8 cellular contexts compared by ENCODE assay signal in genomic region chr16:30335028-30335597, GRCh38. TPM values are rescaled to one million over a fixed set of nuclear protein-coding genes. Genes with fewer than 3 reads are reported as not detected.
DNase-seq lines count a peak whose midpoint lies in the region; ATAC-seq and TF ChIP-seq lines count a peak whose summit lies in the region.
"Not testable (repeated sequence)": the region's sequence is repeated elsewhere in the genome, so short reads cannot be mapped to it uniquely, and the experiment has no call there.

No MANE protein-coding gene starts in this region.

- peak overlapping the region; percentile 78 for H3K4me3 ChIP-seq in choroid plexus epithelial cell (ENCODE audit: low read depth, low read length)

- peak overlapping the region; percentile 86 for H3K4me3 Mint-ChIP-seq in activated CD4-positive, alpha-beta T cell treated with anti-CD3 and anti-CD28 coated beads, Interleukin-2, amount 10 ng/mL, durations not matched to agents 24 days and 14 days

- peak; percentile 85 for ATAC-seq in GM19324 (IDR thresholded peaks at IDR 0.05; ENCODE audit: low FRiP score, unreplicated experiment)
- peak; percentile 71 for ATAC-seq in HG03439 (IDR thresholded peaks at IDR 0.05; ENCODE audit: unreplicated experiment)

- peak overlapping the region; percentile 66 for H3K27ac ChIP-seq in layer of hippocampus (ENCODE audit: low read depth, low read length)

- H3K27ac Mint-ChIP-seq in activated CD4-positive, alpha-beta T cell treated with anti-CD3 and anti-CD28 coated beads, Interleukin-2, amount 10 ng/mL, durations not matched to agents 24 days and 14 days = peak overlapping the region; percentile 88

- not testable (repeated sequence) for TF ChIP-seq CTCF in choroid plexus epithelial cell (conservative IDR thresholded peaks at IDR 0.05; ENCODE audit: low read depth, low read length)

- not testable (repeated sequence) for H3K9me3 Mint-ChIP-seq in activated CD4-positive, alpha-beta T cell treated with anti-CD3 and anti-CD28 coated beads, Interleukin-2, amount 10 ng/mL, durations not matched to agents 24 days and 14 days

- H3K4me1 Mint-ChIP-seq in activated CD4-positive, alpha-beta T cell treated with anti-CD3 and anti-CD28 coated beads, Interleukin-2, amount 10 ng/mL, durations not matched to agents 24 days and 14 days = peaks cover 13% of the 10 kb centered on the region

- not testable (repeated sequence) for H3K27me3 ChIP-seq in layer of hippocampus (ENCODE audit: control insufficient read depth, insufficient read depth, low read length)

- not testable (repeated sequence) for H3K27me3 Mint-ChIP-seq in activated CD4-positive, alpha-beta T cell treated with anti-CD3 and anti-CD28 coated beads, Interleukin-2, amount 10 ng/mL, durations not matched to agents 24 days and 14 days

- H3K36me3 Mint-ChIP-seq in activated CD4-positive, alpha-beta T cell treated with anti-CD3 and anti-CD28 coated beads, Interleukin-2, amount 10 ng/mL, durations not matched to agents 24 days and 14 days (ENCODE audit: low read depth) = not testable (repeated sequence)

- intact Hi-C loops in activated CD4-positive, alpha-beta T cell treated with anti-CD3 and anti-CD28 coated beads, Interleukin-2, amount 10 ng/mL, durations not matched to agents 24 days and 14 days (cut with micrococcal nuclease) = loop anchor here (1.0 to 5.0 kb wide), 4 partner anchors 20 to 72 kb away; partner anchors contain the start of genes CD2BP2, TBC1D10B and ZNF771

- peak; percentile 78 for DNase-seq in Ammon's horn (ENCODE audit: low spot score)
- peak; percentile 43 for DNase-seq in NCI-H524 treated with DMSO at 0.1 percent for 48 hours (lab: John Stamatoyannopoulos, UW)
- peak; percentile 95 for DNase-seq in activated CD4-positive, alpha-beta T cell treated with anti-CD3 and anti-CD28 coated beads, Interleukin-2, amount 10 ng/mL, durations not matched to agents 24 days and 14 days
- peak; percentile 71 for DNase-seq in choroid plexus epithelial cell (ENCODE audit: low read depth)
- DNase-seq in stimulated activated CD4-positive, alpha-beta T cell treated with anti-CD3 and anti-CD28 coated beads, Interleukin-1b, Interleukin-23, amount 100 ng/mL, for 24 hours (ENCODE audit: low read depth in 4 of 4, low spot score in 1 of 4) = peak; percentile 58 to 79 (median 66)

RNA-seq across cellular contexts. Expression of gene CD2BP2, which starts 20.0 kb away (rescaled TPM):
- total RNA-seq in activated CD4-positive, alpha-beta T cell treated with anti-CD3 and anti-CD28 coated beads, Interleukin-2, amount 10 ng/mL, durations not matched to agents 24 days and 14 days = 80.5 and 93.2 TPM in 2 replicates

RNA-seq across cellular contexts. Expression of gene TBC1D10B, which starts 35.2 kb away (rescaled TPM):
- 68.9 TPM in 2 replicates for total RNA-seq in activated CD4-positive, alpha-beta T cell treated with anti-CD3 and anti-CD28 coated beads, Interleukin-2, amount 10 ng/mL, durations not matched to agents 24 days and 14 days

RNA-seq across cellular contexts. Expression of gene MYL11, which starts 39.5 kb away (rescaled TPM):
- 1.0 and 1.3 TPM in 2 replicates for total RNA-seq in activated CD4-positive, alpha-beta T cell treated with anti-CD3 and anti-CD28 coated beads, Interleukin-2, amount 10 ng/mL, durations not matched to agents 24 days and 14 days

RNA-seq across cellular contexts. Expression of gene SEPTIN1, which starts 47.2 kb away (rescaled TPM):
- total RNA-seq in activated CD4-positive, alpha-beta T cell treated with anti-CD3 and anti-CD28 coated beads, Interleukin-2, amount 10 ng/mL, durations not matched to agents 24 days and 14 days = 162 and 163 TPM in 2 replicates

Comparison
In these comparisons a context has a peak if more than half of its experiments do, and no peak if none do; other contexts are left out.
1. Peak in every context shown above with its lines: DNase-seq, ATAC-seq, H3K4me3 ChIP-seq and H3K27ac ChIP-seq.
2. DNase-seq: peak in every context shown above with its lines; median percentile 95 in activated CD4-positive, alpha-beta T cell treated with anti-CD3 and anti-CD28 coated beads, Interleukin-2, amount 10 ng/mL, durations not matched to agents 24 days and 14 days; 78 in Ammon's horn; 71 in choroid plexus epithelial cell; 66 in stimulated activated CD4-positive, alpha-beta T cell treated with anti-CD3 and anti-CD28 coated beads, Interleukin-1b, Interleukin-23, amount 100 ng/mL, for 24 hours; 43 in NCI-H524 treated with DMSO at 0.1 percent for 48 hours.